18 cellular contexts compared by ENCODE assay signal in genomic region chr4:67550491-67551256, GRCh38. TPM values are rescaled to one million over a fixed set of nuclear protein-coding genes. Genes with fewer than 3 reads are reported as not detected.
DNase-seq lines count a peak whose midpoint lies in the region; ATAC-seq and TF ChIP-seq lines count a peak whose summit lies in the region.
"Had no signal": no experiment of that assay in that cellular context is flagged by ENCODE, and none has a peak within 500 bp of the region (broad histone marks: within the 10 kb centered on the region; RNA-seq: fewer than 3 reads in every experiment).

No MANE protein-coding gene starts in this region.

- H3K36me3 Mint-ChIP-seq in naive thymus-derived CD4-positive, alpha-beta T cell, result peaks cover 0 to 2% (median 0%) of the 10 kb centered on the region in 5 donors

- no peaks in the 10 kb centered on the region for H3K27me3 ChIP-seq in naive thymus-derived CD4-positive, alpha-beta T cell (ENCODE audit: control insufficient read depth in 2 of 2, insufficient read depth in 2 of 2, low read length in 2 of 2)
- H3K27me3 ChIP-seq in SK-N-SH (ENCODE audit: insufficient read depth), result no peaks in the 10 kb centered on the region
- H3K27me3 ChIP-seq in trophoblast cell (ENCODE audit: insufficient read depth, low read length), result no peaks in the 10 kb centered on the region
- H3K27me3 ChIP-seq: transverse colon had no signal

- H3K27ac ChIP-seq in naive thymus-derived CD4-positive, alpha-beta T cell (ENCODE audit: low read depth, low read length), result no peak overlapping the region
- no peak overlapping the region for H3K27ac ChIP-seq in SK-N-SH (ENCODE audit: low read depth in 2 of 2, low read length in 1 of 2)
- H3K27ac ChIP-seq in trophoblast cell (ENCODE audit: low read depth, low read length), result no peak overlapping the region
- H3K27ac ChIP-seq: transverse colon had no signal

- no peaks in the 10 kb centered on the region for H3K4me1 ChIP-seq in naive thymus-derived CD4-positive, alpha-beta T cell (ENCODE audit: control insufficient read depth in 2 of 2, insufficient read depth in 2 of 2, low read length in 2 of 2)
- H3K4me1 ChIP-seq in SK-N-SH (ENCODE audit: control insufficient read depth in 1 of 2, insufficient read depth in 2 of 2, low read depth in 1 of 2, low read length in 1 of 2) (no peaks in the 10 kb centered on the region; a peak in 1 of 4 replicates), trophoblast cell (ENCODE audit: control insufficient read depth in 1 of 2, insufficient read depth in 2 of 2, low read length in 2 of 2) (no peaks in the 10 kb centered on the region)

- no peak overlapping the region for H4K8ac ChIP-seq in trophoblast cell (ENCODE audit: low read depth, low read length)

- H2BK5ac ChIP-seq in trophoblast cell (ENCODE audit: low read depth, low read length, poor library complexity), result no peak overlapping the region

- H4K91ac ChIP-seq in trophoblast cell (ENCODE audit: low read depth, low read length), result no peak overlapping the region

- peak overlapping the region in 5 of 10 donors; percentile 34 to 49 (median 45) for H3K4me3 Mint-ChIP-seq in naive thymus-derived CD4-positive, alpha-beta T cell
- H3K4me3 Mint-ChIP-seq: activated CD4-positive, alpha-beta T cell treated with anti-CD3 and anti-CD28 coated beads, Interleukin-2, amount 10 ng/mL, durations not matched to agents 24 days and 14 days; CD8-positive, alpha-beta memory T cell had no signal

- H3K14ac ChIP-seq in trophoblast cell (ENCODE audit: low read length), result no peak overlapping the region

- H3K4ac ChIP-seq in trophoblast cell (ENCODE audit: low read depth, low read length), result no peak overlapping the region

- CTCF ChIA-PET in naive thymus-derived CD4-positive, alpha-beta T cell (lab: Charles Lee), result interaction anchor here (0.8 to 2.1 kb wide), 6 partner anchors 30 to 360 kb away, joined by 3 to 11 read pairs (median 4); no protein-coding TSS in a partner anchor
- CTCF ChIA-PET in SK-N-SH (lab: Yijun Ruan, JAX), result interaction anchor here (0.6 to 1.8 kb wide), 4 partner anchors 10 to 164 kb away, joined by 3 read pairs; no protein-coding TSS in a partner anchor

- no peaks in the 10 kb centered on the region for H4K20me1 ChIP-seq in SK-N-SH (ENCODE audit: insufficient read depth)

- intact Hi-C loops in naive thymus-derived CD4-positive, alpha-beta T cell (cut with micrococcal nuclease), result no loop called here

- no peak overlapping the region for H3K23ac ChIP-seq in trophoblast cell (ENCODE audit: low read length)

- no peak overlapping the region for H3K4me2 ChIP-seq in SK-N-SH
- H3K4me2 ChIP-seq in trophoblast cell (ENCODE audit: low read length), result no peak overlapping the region

- no peak overlapping the region for H3K4me3 ChIP-seq in naive thymus-derived CD4-positive, alpha-beta T cell (ENCODE audit: low read length)
- H3K4me3 ChIP-seq in SK-N-SH (ENCODE audit: low read depth in 2 of 2, low read length in 1 of 2) (no peak overlapping the region), trophoblast cell (ENCODE audit: low read depth, low read length) (no peak overlapping the region)
- H3K4me3 ChIP-seq: transverse colon had no signal

- no peak overlapping the region for H3K18ac ChIP-seq in trophoblast cell (ENCODE audit: low read length)

- H3K27me3 Mint-ChIP-seq in naive thymus-derived CD4-positive, alpha-beta T cell, result no peaks in the 10 kb centered on the region
- H3K27me3 Mint-ChIP-seq: activated CD4-positive, alpha-beta T cell treated with anti-CD3 and anti-CD28 coated beads, Interleukin-2, amount 10 ng/mL, durations not matched to agents 24 days and 14 days had no signal

- POLR2A ChIA-PET in naive thymus-derived CD4-positive, alpha-beta T cell (lab: Charles Lee), result interaction anchor here (0.6 to 2.3 kb wide), 6 partner anchors 8 to 98 kb away, joined by 3 to 6 read pairs (median 4); partner anchors contain the start of gene STAP1
- POLR2A ChIA-PET in SK-N-SH (lab: Yijun Ruan, JAX), result no interaction called here

- no peak overlapping the region for H4K12ac ChIP-seq in trophoblast cell (ENCODE audit: low read depth, low read length)

- H2BK120ac ChIP-seq in trophoblast cell (ENCODE audit: insufficient read depth, low read length, poor library complexity), result no peak overlapping the region

- TF ChIP-seq EP300 in SK-N-SH (IDR thresholded peaks at IDR 0.05; ENCODE audit: borderline replicate concordance in 1 of 2, low read depth in 1 of 2, low read length in 1 of 2), result no peak

- H2AFZ ChIP-seq in SK-N-SH (ENCODE audit: low read depth) (no peak overlapping the region), trophoblast cell (ENCODE audit: insufficient read depth, low read length, poor library complexity) (no peak overlapping the region)

- TF ChIP-seq RAD21 in SK-N-SH (IDR thresholded peaks at IDR 0.05; ENCODE audit: low read length), result no peak

- no peak for TF ChIP-seq CTCF in SK-N-SH (IDR thresholded peaks at IDR 0.05)

- peak in 1 of 9 donors; percentile 23 for DNase-seq in naive thymus-derived CD4-positive, alpha-beta T cell
- DNase-seq in NCI-H146 treated with DMSO at 0.1 percent for 48 hours (lab: John Stamatoyannopoulos, UW; ENCODE audit: unreplicated experiment) (no peak), SK-N-SH (no peak), MV-4-11 (lab: John Stamatoyannopoulos, UW) (no peak), trophoblast cell (no peak)
- DNase-seq: activated CD4-positive, alpha-beta T cell treated with anti-CD3 and anti-CD28 coated beads, Interleukin-2, amount 10 ng/mL, durations not matched to agents 24 days and 14 days; aorta; CD8-positive, alpha-beta memory T cell; mesendoderm; NCI-H2081; stimulated activated CD4-positive, alpha-beta T cell treated with anti-CD3 and anti-CD28 coated beads, Interleukin-12 subunit alpha, Interleukin-12 subunit beta, amount 100 ng/mL, for 4 hours; transverse colon had no signal

- H3K9ac ChIP-seq in SK-N-SH (no peak overlapping the region), trophoblast cell (ENCODE audit: low read length) (no peak overlapping the region)

- peak overlapping the region in 5 of 9 donors; percentile 4 to 45 (median 38) for H3K27ac Mint-ChIP-seq in naive thymus-derived CD4-positive, alpha-beta T cell
- H3K27ac Mint-ChIP-seq: activated CD4-positive, alpha-beta T cell treated with anti-CD3 and anti-CD28 coated beads, Interleukin-2, amount 10 ng/mL, durations not matched to agents 24 days and 14 days; CD8-positive, alpha-beta memory T cell had no signal

- H3K36me3 ChIP-seq in naive thymus-derived CD4-positive, alpha-beta T cell (ENCODE audit: control insufficient read depth in 2 of 3, insufficient read depth in 3 of 3, low read length in 3 of 3), result no peaks in the 10 kb centered on the region
- H3K36me3 ChIP-seq in SK-N-SH (replicated peaks in 1 of 2; ENCODE audit: control insufficient read depth in 1 of 2, insufficient read depth in 2 of 2, low read length in 1 of 2) (no peaks in the 10 kb centered on the region), trophoblast cell (ENCODE audit: control insufficient read depth in 1 of 2, insufficient read depth in 2 of 2, low read length in 2 of 2) (no peaks in the 10 kb centered on the region)
- H3K36me3 ChIP-seq: transverse colon had no signal

- WGBS in SK-N-SH (ENCODE audit: low lambda C conversion rate), result 98% methylated on average over 3 of the region's 3 CpGs
- no CpG with 5 or more reads among the region's 3 CpGs for WGBS in trophoblast cell (ENCODE audit: extremely low coverage, insufficient coverage, insufficient read length)

- H3K4me1 Mint-ChIP-seq in naive thymus-derived CD4-positive, alpha-beta T cell, result peaks cover 0 to 52% (median 28%) of the 10 kb centered on the region in 7 donors

- H3K79me1 ChIP-seq in trophoblast cell (ENCODE audit: low read length), result no peaks in the 10 kb centered on the region

- H2BK12ac ChIP-seq in trophoblast cell (ENCODE audit: low read length), result no peak overlapping the region

- no peak overlapping the region for H2AK5ac ChIP-seq in trophoblast cell (ENCODE audit: low read length)

- no peaks in the 10 kb centered on the region for H3K9me3 Mint-ChIP-seq in naive thymus-derived CD4-positive, alpha-beta T cell
- H3K9me3 Mint-ChIP-seq: activated CD4-positive, alpha-beta T cell treated with anti-CD3 and anti-CD28 coated beads, Interleukin-2, amount 10 ng/mL, durations not matched to agents 24 days and 14 days; CD8-positive, alpha-beta memory T cell had no signal

- H3K79me2 ChIP-seq in SK-N-SH (ENCODE audit: insufficient read depth) (no peaks in the 10 kb centered on the region), trophoblast cell (ENCODE audit: control insufficient read depth, insufficient read depth, low read length, poor library complexity) (no peaks in the 10 kb centered on the region)

- ATAC-seq in GM18867 (IDR thresholded peaks at IDR 0.05; ENCODE audit: unreplicated experiment) (peak; percentile 48), GM21529 (IDR thresholded peaks at IDR 0.05; ENCODE audit: unreplicated experiment) (peak; percentile 40), HG03108 (IDR thresholded peaks at IDR 0.05; ENCODE audit: unreplicated experiment) (peak; percentile 37)
- ATAC-seq in naive thymus-derived CD4-positive, alpha-beta T cell, result no peak

- no peaks in the 10 kb centered on the region for H3K9me3 ChIP-seq in naive thymus-derived CD4-positive, alpha-beta T cell (ENCODE audit: control insufficient read depth in 2 of 3, low read length in 3 of 3)
- H3K9me3 ChIP-seq in SK-N-SH, result no peaks in the 10 kb centered on the region
- H3K9me3 ChIP-seq in trophoblast cell (ENCODE audit: insufficient read depth, low read depth, low read length), result no peaks in the 10 kb centered on the region
- H3K9me3 ChIP-seq: transverse colon had no signal

- H3F3A ChIP-seq in SK-N-SH (replicated peaks; ENCODE audit: insufficient read depth), result peaks cover 8% of the 10 kb centered on the region

- no peaks in the 10 kb centered on the region for H3K9me2 ChIP-seq in SK-N-SH

TF ChIP-seq in SK-N-SH, 30 proteins besides CTCF, POLR2A, EP300 and RAD21 (continues in another document):
- no peak for TF ChIP-seq JUND (IDR thresholded peaks at IDR 0.05)

RNA-seq across cellular contexts. Expression of gene CENPC, which starts 5.4 kb away (rescaled TPM):
- 10 to 100 TPM; 33.9 to 89.7 (median 63.8) TPM for total RNA-seq in naive thymus-derived CD4-positive, alpha-beta T cell
- polyA plus RNA-seq in naive thymus-derived CD4-positive, alpha-beta T cell, result 10 to 100 TPM; 17.5 to 20.4 TPM
- 2.2 and 2.8 TPM in 2 replicates for polyA plus RNA-seq in SK-N-SH (2012; rRNA removed)
- polyA plus RNA-seq in SK-N-SH (2012; cell fraction: cytosol; rRNA removed), result 2.8 and 4.1 TPM in 2 replicates
- 3.4 and 6.6 TPM in 2 replicates for polyA plus RNA-seq in SK-N-SH (2012; cell fraction: nucleus; rRNA removed)
- polyA plus RNA-seq in trophoblast cell (2013), result 10.2 and 10.4 TPM in 2 replicates

RNA-seq across cellular contexts. Expression of gene STAP1, which starts 7.9 kb away (rescaled TPM):
- total RNA-seq in naive thymus-derived CD4-positive, alpha-beta T cell, result 10 to 100 TPM in 3 of 5 experiments, 1 to 10 TPM in 2; 3.3 to 39.1 (median 15.0) TPM
- 1 to 10 TPM; 9.7 to 9.9 TPM for polyA plus RNA-seq in naive thymus-derived CD4-positive, alpha-beta T cell
- not detected in 2 replicates for polyA plus RNA-seq in SK-N-SH (2012; rRNA removed)
- not detected in 2 replicates for polyA plus RNA-seq in SK-N-SH (2012; cell fraction: cytosol; rRNA removed)
- polyA plus RNA-seq in SK-N-SH (2012; cell fraction: nucleus; rRNA removed), result not detected in 2 replicates
- polyA plus RNA-seq in trophoblast cell (2013), result not detected in 2 replicates
- total RNA-seq: dermis microvascular lymphatic vessel endothelial cell, LHCN-M2, osteocyte had no signal
- polyA plus RNA-seq: aorta had no signal

Comparison
In these comparisons a context has a peak if more than half of its experiments do, and no peak if none do; other contexts are left out.
1. RNA of gene STAP1, which starts 7.9 kb away (polyA plus RNA-seq): 9.7 to 9.9 TPM in naive thymus-derived CD4-positive, alpha-beta T cell; not detected in SK-N-SH; every median in the first group is over 10 times any median in the second.